26 cellular contexts compared by ENCODE assay signal in genomic region chr13:78971355-78971754, GRCh38.
"Had no signal": no experiment of that assay in that cellular context is flagged by ENCODE, and none has a peak within 500 bp of the region (broad histone marks: within the 10 kb centered on the region; RNA-seq: fewer than 3 reads in every experiment).

No MANE protein-coding gene starts in this region.

- H3K36me3 ChIP-seq: colonic mucosa, esophagus squamous epithelium, gastrocnemius medialis, heart right ventricle, left lung, lower lobe of right lung had no signal

- H3K27ac ChIP-seq: colonic mucosa, epithelial cell of prostate, esophagus squamous epithelium, gastrocnemius medialis, heart right ventricle, left lung, lower lobe of right lung had no signal

- ATAC-seq: effector memory CD8-positive, alpha-beta T cell; esophagus mucosa; gastrocnemius medialis; heart right ventricle; left cardiac atrium; left lung; left ventricle myocardium superior; lower lobe of right lung; mucosa of descending colon had no signal

- FAIRE-seq: endometrium, islet of Langerhans, keratinocyte had no signal

- DNase-seq: colonic mucosa; cortex of kidney; effector CD8-positive, alpha-beta T cell; effector memory CD8-positive, alpha-beta T cell; endodermal cell; erythroblast; esophagus squamous epithelium; foreskin fibroblast; foreskin melanocyte; gastrocnemius medialis; glutamatergic neuron; head of caudate nucleus; heart right ventricle; hippocampal formation; left cardiac atrium; left lung; left ventricle myocardium superior; lower lobe of right lung; mesenchymal stem cell; mucosa of descending colon; naive B cell had no signal

- H3K4me3 ChIP-seq: colonic mucosa, esophagus squamous epithelium, gastrocnemius medialis, heart right ventricle, left lung, lower lobe of right lung, mucosa of descending colon had no signal

- H3K4me1 ChIP-seq: colonic mucosa, esophagus squamous epithelium, gastrocnemius medialis, heart right ventricle, left lung, lower lobe of right lung had no signal

- H3K27me3 ChIP-seq: colonic mucosa, esophagus squamous epithelium, gastrocnemius medialis, left lung had no signal

- H3K9me3 ChIP-seq: colonic mucosa, esophagus squamous epithelium, gastrocnemius medialis, heart right ventricle, left lung, lower lobe of right lung, mucosa of descending colon had no signal
